In genomic region chr18:70491734-70492348, GRCh38 we compare ENCODE assay signal across 8 cellular contexts.
A peak's percentile ranks its signal among the peaks of the same experiment; 100 is the strongest.
DNase-seq lines count a peak whose midpoint lies in the region; ATAC-seq and TF ChIP-seq lines count a peak whose summit lies in the region.

No MANE protein-coding gene starts in this region.

- H3K4me1 ChIP-seq in mesenchymal stem cell (ENCODE audit: control insufficient read depth, insufficient read depth, low read depth, low read length): peaks cover 2% of the 10 kb centered on the region

- in situ Hi-C loops in GM13976 (cut with MboI; ENCODE audit: low sequenced_read_pairs, unreplicated experiment): no loop called here

- 62% methylated on average over 3 of the region's 4 CpGs for WGBS in mesenchymal stem cell

- no peak overlapping the region for H2BK120ac ChIP-seq in mesenchymal stem cell (ENCODE audit: low read depth, low read length)

- H3K18ac ChIP-seq in mesenchymal stem cell (ENCODE audit: low read depth in 1 of 2, low read length in 2 of 2): no peak overlapping the region

- no peaks in the 10 kb centered on the region for H3K9me3 ChIP-seq in mesenchymal stem cell (ENCODE audit: control insufficient read depth, low read length)

- peak; percentile 82 for ATAC-seq in HG02763 (IDR thresholded peaks at IDR 0.05; ENCODE audit: unreplicated experiment)
- ATAC-seq in stimulated activated naive CD8-positive, alpha-beta T cell treated with anti-CD3 and anti-CD28 coated beads, Interleukin-15, Interleukin-2, amounts not matched to agents 100 U/mL and 50 U/mL, for 24 hours: peak; percentile 70

- no peak overlapping the region for H3K23ac ChIP-seq in mesenchymal stem cell (ENCODE audit: low read length in 2 of 2)

- H3K27me3 ChIP-seq in mesenchymal stem cell (ENCODE audit: control insufficient read depth in 1 of 2, insufficient read depth in 1 of 2, low read length in 2 of 2): no peaks in the 10 kb centered on the region

- peak; percentile 89 for TF ChIP-seq CTCF in GM13976 (IDR thresholded peaks at IDR 0.05; ENCODE audit: borderline replicate concordance, control extremely low read depth, extremely low read depth, insufficient read depth, missing control alignments)
- TF ChIP-seq CTCF in WI38 (IDR thresholded peaks at IDR 0.05; ENCODE audit: low read depth, low read length): peak; percentile 80
- peak; percentile 14 for TF ChIP-seq CTCF in coronary artery (IDR thresholded peaks at IDR 0.05)

- H2BK12ac ChIP-seq in mesenchymal stem cell (ENCODE audit: low read length in 2 of 2): no peak overlapping the region

- H3K79me1 ChIP-seq in mesenchymal stem cell (replicated peaks; ENCODE audit: low read length, poor library complexity, severe bottlenecking): no peaks in the 10 kb centered on the region

- no peaks in the 10 kb centered on the region for H3K36me3 ChIP-seq in mesenchymal stem cell (ENCODE audit: control insufficient read depth in 1 of 2, insufficient read depth in 2 of 2, low read depth in 1 of 2, low read length in 2 of 2)

- no peak overlapping the region for H2AFZ ChIP-seq in mesenchymal stem cell (ENCODE audit: low read depth, low read length)

- no peak overlapping the region for H3K4ac ChIP-seq in mesenchymal stem cell (ENCODE audit: low read depth in 1 of 2, low read length in 2 of 2)

- H3K9ac ChIP-seq in mesenchymal stem cell (ENCODE audit: low read length): no peak overlapping the region

- H3K27ac ChIP-seq in coronary artery: no peak overlapping the region
- no peak overlapping the region for H3K27ac ChIP-seq in mesenchymal stem cell (ENCODE audit: low read length, poor library complexity, severe bottlenecking)

- no peak overlapping the region for H4K8ac ChIP-seq in mesenchymal stem cell (ENCODE audit: low read length)

- H3K4me2 ChIP-seq in mesenchymal stem cell (ENCODE audit: low read length, poor library complexity, severe bottlenecking): no peak overlapping the region

- no peak overlapping the region for H2AK5ac ChIP-seq in mesenchymal stem cell (ENCODE audit: low read length, severe bottlenecking)

- H3K4me3 ChIP-seq in WI38 (ENCODE audit: low read depth, low read length): no peak overlapping the region
- no peak overlapping the region for H3K4me3 ChIP-seq in coronary artery
- no peak overlapping the region for H3K4me3 ChIP-seq in mesenchymal stem cell (ENCODE audit: insufficient read depth in 1 of 2, low read depth in 1 of 2, low read length in 2 of 2)

- H2BK5ac ChIP-seq in mesenchymal stem cell (ENCODE audit: low read depth, low read length, poor library complexity, severe bottlenecking): no peak overlapping the region

- DNase-seq in AG08396 (ENCODE audit: low spot score) (peak; percentile 61), GM13976 (ENCODE audit: low spot score) (peak; percentile 52), NCI-H128 (lab: John Stamatoyannopoulos, UW; ENCODE audit: unreplicated experiment) (peak; percentile 30), coronary artery (ENCODE audit: low spot score) (no peak), mesenchymal stem cell (peak; percentile 38)
- DNase-seq in stimulated activated naive CD8-positive, alpha-beta T cell treated with anti-CD3 and anti-CD28 coated beads, Interleukin-15, Interleukin-2, amounts not matched to agents 100 U/mL and 50 U/mL, for 24 hours: peak; percentile 70

- no peak overlapping the region for H2BK15ac ChIP-seq in mesenchymal stem cell (ENCODE audit: low read depth, poor library complexity, severe bottlenecking)

- no peak overlapping the region for H3K14ac ChIP-seq in mesenchymal stem cell (ENCODE audit: low read length in 2 of 2)

- no peak overlapping the region for H4K91ac ChIP-seq in mesenchymal stem cell (ENCODE audit: low read length)

Comparison
In these comparisons a context has a peak if more than half of its experiments do, and no peak if none do; other contexts are left out.
1. CTCF ChIP-seq: peak in every context shown above with its lines; median percentile 89 in GM13976; 80 in WI38; 14 in coronary artery.